Comparison of ENCODE assay signal across 8 cellular contexts in genomic region chr9:116860509-116861120, GRCh38.
DNase-seq lines count a peak whose midpoint lies in the region; ATAC-seq and TF ChIP-seq lines count a peak whose summit lies in the region.

No MANE protein-coding gene starts in this region.

- no peak overlapping the region for H3K4me3 ChIP-seq in fibroblast of pulmonary artery (replicated peaks; ENCODE audit: low read depth, low read length)

- peak; percentile 84 for TF ChIP-seq CTCF in fibroblast of pulmonary artery (IDR thresholded peaks at IDR 0.05; ENCODE audit: low read length, missing control alignments)

- DNase-seq in activated T-cell treated with anti-CD3 and anti-CD28 coated beads for 1 hour (ENCODE audit: low read depth) (peak; percentile 0), activated T-cell treated with anti-CD3 and anti-CD28 coated beads for 4 hours (no peak), NCI-H1092 (lab: John Stamatoyannopoulos, UW) (peak; percentile 57), UCSD-AML1 (lab: John Stamatoyannopoulos, UW; ENCODE audit: unreplicated experiment) (peak; percentile 21), fibroblast of pulmonary artery (ENCODE audit: low read depth) (peak; percentile 73), occipital lobe (lab: John Stamatoyannopoulos, UW) (peak; percentile 25)

- ATAC-seq in GM21619 (IDR thresholded peaks at IDR 0.05; ENCODE audit: unreplicated experiment), result peak; percentile 82
- ATAC-seq in HG02970 (IDR thresholded peaks at IDR 0.05; ENCODE audit: low FRiP score, unreplicated experiment), result no peak
